In genomic region chr12:104354868-104355570, GRCh38 we compare ENCODE assay signal across 18 cellular contexts. TPM values are rescaled to one million over a fixed set of nuclear protein-coding genes. Genes with fewer than 3 reads are reported as not detected.
DNase-seq lines count a peak whose midpoint lies in the region; ATAC-seq and TF ChIP-seq lines count a peak whose summit lies in the region.
"Had no signal": no experiment of that assay in that cellular context is flagged by ENCODE, and none has a peak within 500 bp of the region (broad histone marks: within the 10 kb centered on the region; RNA-seq: fewer than 3 reads in every experiment).

No MANE protein-coding gene starts in this region.

- H3K4me1 Mint-ChIP-seq in Calu3 (ENCODE audit: low read depth, unreplicated experiment) (peaks cover 9% of the 10 kb centered on the region), T-helper 17 cell (peaks cover 16% of the 10 kb centered on the region), CD14-positive monocyte (peaks cover 2% of the 10 kb centered on the region)
- H3K4me1 Mint-ChIP-seq in T-helper 2 cell treated with Interferon-gamma antibody and Interleukin-4, amounts not matched to agents 5 μg/mL and 100 μg/mL, for 36 hours (ENCODE audit: low read depth) = peaks cover 5% of the 10 kb centered on the region

- no TSS peak for BruUV-seq in Calu3 (replicated peaks; lab: Mats Ljungman, UMichigan)

- no peak for TF ChIP-seq CTCF in Calu3 (IDR thresholded peaks at IDR 0.05; ENCODE audit: unreplicated experiment)
- no peak for TF ChIP-seq CTCF in osteoblast (IDR thresholded peaks at IDR 0.05; ENCODE audit: extremely low read depth, low read depth, low read length)
- no peak for TF ChIP-seq CTCF in CD14-positive monocyte (IDR thresholded peaks at IDR 0.05)

- no peak for ATAC-seq in T-helper 17 cell
- no peak for ATAC-seq in GM21390 (IDR thresholded peaks at IDR 0.05; ENCODE audit: unreplicated experiment)

- H3K36me3 Mint-ChIP-seq in Calu3 (ENCODE audit: insufficient read depth, unreplicated experiment) (peaks cover 77% of the 10 kb centered on the region), T-helper 17 cell (ENCODE audit: low read depth) (peaks cover 3% of the 10 kb centered on the region), CD14-positive monocyte (peaks cover 38 to 42% of the 10 kb centered on the region in 2 donors)
- H3K36me3 Mint-ChIP-seq in T-helper 2 cell treated with Interferon-gamma antibody and Interleukin-4, amounts not matched to agents 5 μg/mL and 100 μg/mL, for 36 hours (ENCODE audit: low read depth) = peaks cover 15% of the 10 kb centered on the region

- H3K9me3 ChIP-seq in T-helper 17 cell (ENCODE audit: control insufficient read depth, low read length, poor library complexity, severe bottlenecking) (no peaks in the 10 kb centered on the region), osteoblast (ENCODE audit: low read depth, low read length) (no peaks in the 10 kb centered on the region)

- H3K4me3 ChIP-seq in osteoblast (ENCODE audit: insufficient read depth, low read length) = no peak overlapping the region

- peaks cover 21% of the 10 kb centered on the region for H4K20me1 ChIP-seq in osteoblast (ENCODE audit: insufficient read depth, low read length)

- peak overlapping the region; percentile 7 for H3K27ac ChIP-seq in osteoblast (ENCODE audit: low read depth, low read length)

- H3K27me3 ChIP-seq in osteoblast (ENCODE audit: insufficient read depth, low read length) = no peaks in the 10 kb centered on the region

- H3K4me3 Mint-ChIP-seq in Calu3 (ENCODE audit: low read depth, unreplicated experiment) = no peak overlapping the region
- no peak overlapping the region for H3K4me3 Mint-ChIP-seq in T-helper 17 cell
- H3K4me3 Mint-ChIP-seq in CD14-positive monocyte = no peak overlapping the region
- no peak overlapping the region for H3K4me3 Mint-ChIP-seq in T-helper 2 cell treated with Interferon-gamma antibody and Interleukin-4, amounts not matched to agents 5 μg/mL and 100 μg/mL, for 36 hours

- H3K79me2 ChIP-seq in osteoblast (ENCODE audit: insufficient read depth, low read length) = peaks cover 4% of the 10 kb centered on the region

- H3K4me2 ChIP-seq in osteoblast (ENCODE audit: insufficient read depth, low read length) = no peak overlapping the region

- H3K27ac Mint-ChIP-seq in Calu3 (ENCODE audit: unreplicated experiment) (peak overlapping the region; percentile 7), T-helper 17 cell (peak overlapping the region; percentile 76), CD14-positive monocyte (no peak overlapping the region)
- H3K27ac Mint-ChIP-seq in T-helper 2 cell treated with Interferon-gamma antibody and Interleukin-4, amounts not matched to agents 5 μg/mL and 100 μg/mL, for 36 hours = no peak overlapping the region

- H3K36me3 ChIP-seq in osteoblast (ENCODE audit: insufficient read depth, low read length) = peaks cover 47% of the 10 kb centered on the region

- no peak overlapping the region for H2AFZ ChIP-seq in osteoblast (ENCODE audit: low read length)

- H3K4me1 ChIP-seq in osteoblast (ENCODE audit: insufficient read depth, low read length) = no peaks in the 10 kb centered on the region

- H3K27me3 Mint-ChIP-seq in Calu3 (ENCODE audit: unreplicated experiment) (no peaks in the 10 kb centered on the region), T-helper 17 cell (no peaks in the 10 kb centered on the region), CD14-positive monocyte (ENCODE audit: low read depth in 3 of 3) (peaks cover 0 to 1% (median 0%) of the 10 kb centered on the region in 3 donors)
- no peaks in the 10 kb centered on the region for H3K27me3 Mint-ChIP-seq in T-helper 2 cell treated with Interferon-gamma antibody and Interleukin-4, amounts not matched to agents 5 μg/mL and 100 μg/mL, for 36 hours (ENCODE audit: low read depth)

- CTCF ChIA-PET in Calu3 (lab: Charles Lee) = no interaction called here

- H3K9me3 Mint-ChIP-seq in Calu3 (ENCODE audit: low read depth, unreplicated experiment) = no peaks in the 10 kb centered on the region
- H3K9me3 Mint-ChIP-seq in CD14-positive monocyte = peaks cover 0 to 1% (median 0%) of the 10 kb centered on the region in 7 donors
- no peaks in the 10 kb centered on the region for H3K9me3 Mint-ChIP-seq in T-helper 2 cell treated with Interferon-gamma antibody and Interleukin-4, amounts not matched to agents 5 μg/mL and 100 μg/mL, for 36 hours

- intact Hi-C loops in Calu3 (cut with micrococcal nuclease; ENCODE audit: unreplicated experiment) (no loop called here), CD14-positive monocyte (cut with micrococcal nuclease) (loop anchor here (5.0 kb wide), 2 partner anchors 138 to 153 kb away; partner anchors contain the start of gene TXNRD1 (in 2 of the 2))

- peak; percentile 6 for DNase-seq in activated CD8-positive, alpha-beta memory T cell treated with anti-CD3 and anti-CD28 coated beads, Interleukin-2, amount 50 U/mL, for 48 hours
- DNase-seq in activated CD8-positive, alpha-beta memory T cell treated with anti-CD3 and anti-CD28 coated beads, Interleukin-2, amount 50 U/mL, for 4 hours = no peak
- DNase-seq in Calu3 = no peak
- DNase-seq in T-helper 17 cell = no peak
- no peak for DNase-seq in osteoblast (ENCODE audit: insufficient read length, low spot score, missing footprints)
- DNase-seq in CD14-positive monocyte (ENCODE audit: low spot score) = no peak
- DNase-seq in T-helper 2 cell treated with Interferon-gamma antibody and Interleukin-4, amounts not matched to agents 5 μg/mL and 100 μg/mL, for 36 hours (ENCODE audit: low spot score) = no peak
- DNase-seq: C1 segment of cervical spinal cord, DMS 273 treated with DMSO at 0.1 percent for 48 hours, GF-D8, HCEC 1CT, NCI-H1436, NCI-H2029, NCI-H2171, NCI-H446, NCI-H69, PC-3 had no signal

RNA-seq across cellular contexts. Expression of gene EID3, which starts 51.5 kb away (rescaled TPM):
- 5.5 and 6.1 TPM in 2 replicates for total RNA-seq in Calu3 (2022)
- 10 to 100 TPM; 12.2 to 13.7 TPM for total RNA-seq in T-helper 17 cell
- 14.4 and 19.2 TPM in 2 replicates for total RNA-seq in osteoblast
- 1 to 10 TPM in 1 of 2 donors, under 1 TPM in 1; 0.64 to 1.0 TPM for polyA plus RNA-seq in CD14-positive monocyte

Comparison
In these comparisons a context has a peak if more than half of its experiments do, and no peak if none do; other contexts are left out.
1. H3K27ac Mint-ChIP-seq: peak in Calu3 (single experiment) and T-helper 17 cell (single experiment); none in CD14-positive monocyte (0 of 7) and T-helper 2 cell treated with Interferon-gamma antibody and Interleukin-4, amounts not matched to agents 5 μg/mL and 100 μg/mL, for 36 hours (single experiment).